ENCODE assay signal across 10 cellular contexts in genomic region chr7:157503229-157503628, GRCh38.
DNase-seq lines count a peak whose midpoint lies in the region; ATAC-seq and TF ChIP-seq lines count a peak whose summit lies in the region.
"Had no signal": no experiment of that assay in that cellular context is flagged by ENCODE, and none has a peak within 500 bp of the region (broad histone marks: within the 10 kb centered on the region; RNA-seq: fewer than 3 reads in every experiment).

No MANE protein-coding gene starts in this region.

- WGBS in stomach, 5 donors: 57 to 78% (median 61%) methylated on average over 4 of the region's 4 CpGs

- peak overlapping the region in 1 of 5 donors; percentile 26 for H3K27ac ChIP-seq in stomach
- H3K27ac ChIP-seq: tibial artery had no signal

- intact Hi-C loops in stomach (cut with DNase I; ENCODE audit: low total_unique reads): no loop called here

- H3K27me3 Mint-ChIP-seq in activated naive CD4-positive, alpha-beta T cell treated with anti-CD3 and anti-CD28 coated beads, Interleukin-2, amount 50 U/mL, for 24 hours: no peaks in the 10 kb centered on the region
- H3K27me3 Mint-ChIP-seq in T-helper 1 cell treated with Interleukin-12 subunit alpha and Interleukin-12 subunit beta and Interleukin-4 antibody, amounts not matched to agents 30 μg/mL and 1 μg/mL, for 36 hours (ENCODE audit: low read depth): peaks cover 19% of the 10 kb centered on the region
- H3K27me3 Mint-ChIP-seq in effector memory CD8-positive, alpha-beta T cell: peaks cover 24 to 30% of the 10 kb centered on the region in 2 donors

- peak overlapping the region; percentile 92 for H3K27ac Mint-ChIP-seq in activated naive CD4-positive, alpha-beta T cell treated with anti-CD3 and anti-CD28 coated beads, Interleukin-2, amount 50 U/mL, for 24 hours
- H3K27ac Mint-ChIP-seq in T-helper 1 cell treated with Interleukin-12 subunit alpha and Interleukin-12 subunit beta and Interleukin-4 antibody, amounts not matched to agents 30 μg/mL and 1 μg/mL, for 36 hours: peak overlapping the region; percentile 89
- peak overlapping the region; percentile 90 to 93 for H3K27ac Mint-ChIP-seq in effector memory CD8-positive, alpha-beta T cell

- peaks cover 12% of the 10 kb centered on the region for H3K36me3 Mint-ChIP-seq in activated naive CD4-positive, alpha-beta T cell treated with anti-CD3 and anti-CD28 coated beads, Interleukin-2, amount 50 U/mL, for 24 hours
- peaks cover 13% of the 10 kb centered on the region for H3K36me3 Mint-ChIP-seq in T-helper 1 cell treated with Interleukin-12 subunit alpha and Interleukin-12 subunit beta and Interleukin-4 antibody, amounts not matched to agents 30 μg/mL and 1 μg/mL, for 36 hours (ENCODE audit: low read depth)
- H3K36me3 Mint-ChIP-seq in effector memory CD8-positive, alpha-beta T cell (ENCODE audit: insufficient read depth): peaks cover 10% of the 10 kb centered on the region

- peaks cover 0 to 24% (median under 1%) of the 10 kb centered on the region in 3 donors for H3K27me3 ChIP-seq in stomach

- no peak for TF ChIP-seq POLR2A in stomach (IDR thresholded peaks at IDR 0.05)

- H3K4me3 Mint-ChIP-seq in activated naive CD4-positive, alpha-beta T cell treated with anti-CD3 and anti-CD28 coated beads, Interleukin-2, amount 50 U/mL, for 24 hours: peak overlapping the region; percentile 85
- peak overlapping the region; percentile 78 for H3K4me3 Mint-ChIP-seq in T-helper 1 cell treated with Interleukin-12 subunit alpha and Interleukin-12 subunit beta and Interleukin-4 antibody, amounts not matched to agents 30 μg/mL and 1 μg/mL, for 36 hours
- H3K4me3 Mint-ChIP-seq in effector memory CD8-positive, alpha-beta T cell: peak overlapping the region; percentile 76 to 78

- peaks cover 0 to 16% (median 10%) of the 10 kb centered on the region in 4 donors for H3K9me3 ChIP-seq in stomach

- DNase-seq in activated naive CD4-positive, alpha-beta T cell (lab: John Stamatoyannopoulos, UW): no peak
- DNase-seq in effector memory CD8-positive, alpha-beta T cell: peak in 1 of 3 experiments; percentile 19
- DNase-seq in stomach: peak; percentile 3
- DNase-seq: NK-92 treated with Interleukin-12 subunit alpha and Interleukin-12 subunit beta, amount 100 ng/mL, for 24 hours had no signal

- H3K4me1 ChIP-seq in stomach: no peaks in the 10 kb centered on the region
- H3K4me1 ChIP-seq: tibial artery had no signal

- peaks cover 31% of the 10 kb centered on the region for H3K4me1 Mint-ChIP-seq in activated naive CD4-positive, alpha-beta T cell treated with anti-CD3 and anti-CD28 coated beads, Interleukin-2, amount 50 U/mL, for 24 hours
- peaks cover 23% of the 10 kb centered on the region for H3K4me1 Mint-ChIP-seq in T-helper 1 cell treated with Interleukin-12 subunit alpha and Interleukin-12 subunit beta and Interleukin-4 antibody, amounts not matched to agents 30 μg/mL and 1 μg/mL, for 36 hours (ENCODE audit: low read depth)
- H3K4me1 Mint-ChIP-seq in effector memory CD8-positive, alpha-beta T cell (ENCODE audit: low read depth in 2 of 2): peaks cover 16 to 23% of the 10 kb centered on the region in 2 donors

- TF ChIP-seq CTCF in stomach (IDR thresholded peaks at IDR 0.05): no peak

- H3K4me3 ChIP-seq in stomach: no peak overlapping the region
- H3K4me3 ChIP-seq: tibial artery had no signal

- H3K36me3 ChIP-seq in stomach: no peaks in the 10 kb centered on the region
- H3K36me3 ChIP-seq: tibial artery had no signal

- H3K9me3 Mint-ChIP-seq in activated naive CD4-positive, alpha-beta T cell treated with anti-CD3 and anti-CD28 coated beads, Interleukin-2, amount 50 U/mL, for 24 hours: no peaks in the 10 kb centered on the region
- peaks cover 24% of the 10 kb centered on the region for H3K9me3 Mint-ChIP-seq in T-helper 1 cell treated with Interleukin-12 subunit alpha and Interleukin-12 subunit beta and Interleukin-4 antibody, amounts not matched to agents 30 μg/mL and 1 μg/mL, for 36 hours
- H3K9me3 Mint-ChIP-seq in effector memory CD8-positive, alpha-beta T cell: no peaks in the 10 kb centered on the region

- peak; percentile 31 for ATAC-seq in effector memory CD8-positive, alpha-beta T cell (replicated peaks)
- ATAC-seq in esophagus mucosa (no peak), GM21825 (IDR thresholded peaks at IDR 0.05; ENCODE audit: unreplicated experiment) (no peak), GM21619 (IDR thresholded peaks at IDR 0.05; ENCODE audit: unreplicated experiment) (no peak)

- TF ChIP-seq EP300 in stomach (IDR thresholded peaks at IDR 0.05): no peak
